Comparison of ENCODE assay signal across 1 cellular context in genomic region chr19:1490311-1491113, GRCh38.
TF ChIP-seq lines count a peak whose summit lies in the region.

PCSK4 (minus strand) TSS chr19:1490350; CDS start chr19:1490346, 4 bp downstream.

TF ChIP-seq in K562, 482 proteins besides CTCF, POLR2A, EP300 and RAD21 (continued from another document and continues in another):
- no peak for TF ChIP-seq ID3 (CRISPR knock-in tag; IDR thresholded peaks at IDR 0.05)
- no peak for TF ChIP-seq ID3 (tag; IDR thresholded peaks at IDR 0.05)
- peak; percentile 76 for TF ChIP-seq DPF2 (IDR thresholded peaks at IDR 0.05)
- TF ChIP-seq ZC3H11A (IDR thresholded peaks at IDR 0.05; ENCODE audit: low read depth, low read length): no peak
- TF ChIP-seq ZNF609 (CRISPR knock-in tag; IDR thresholded peaks at IDR 0.05; ENCODE audit: borderline replicate concordance): no peak
- TF ChIP-seq NONO (IDR thresholded peaks at IDR 0.05; ENCODE audit: low read depth in 2 of 2, low read length in 1 of 2): peak in 1 of 2 experiments; percentile 98; a peak in 2 of 4 replicates
- TF ChIP-seq BCL6 (CRISPR knock-in tag; IDR thresholded peaks at IDR 0.05): no peak
- no peak for TF ChIP-seq KLF16 (IDR thresholded peaks at IDR 0.05)
- no peak; the same call in 1 of the 2 replicates for TF ChIP-seq MGA (IDR thresholded peaks at IDR 0.05)
- peak; percentile 36 for TF ChIP-seq MEIS2 (IDR thresholded peaks at IDR 0.05; ENCODE audit: partially characterized antibody)
- no peak for TF ChIP-seq ZNF76 (CRISPR knock-in tag; IDR thresholded peaks at IDR 0.05; ENCODE audit: borderline replicate concordance)
- TF ChIP-seq NCOA6 (IDR thresholded peaks at IDR 0.05): no peak
- TF ChIP-seq MAZ (CRISPR knock-in tag; conservative IDR thresholded peaks at IDR 0.05 in 1 of 2, IDR thresholded peaks at IDR 0.05 in 1 of 2): peak; percentile 84 to 95
- no peak for TF ChIP-seq NELFE (IDR thresholded peaks at IDR 0.05; ENCODE audit: insufficient read depth, insufficient read length)
- TF ChIP-seq YY1 (IDR thresholded peaks at IDR 0.05; ENCODE audit: borderline replicate concordance in 1 of 3, control insufficient read depth in 1 of 3, extremely low read depth in 1 of 3, insufficient read depth in 3 of 3, insufficient read length in 1 of 3, insufficient replicate concordance in 2 of 3, low read depth in 1 of 3, low read length in 2 of 3): peak in 2 of 3 experiments; percentile 30 to 43
- no peak for TF ChIP-seq HOMEZ (CRISPR knock-in tag; IDR thresholded peaks at IDR 0.05)
- TF ChIP-seq SRSF1 (IDR thresholded peaks at IDR 0.05; ENCODE audit: low read depth, low read length): no peak
- TF ChIP-seq ZNF121 (CRISPR knock-in tag; conservative IDR thresholded peaks at IDR 0.05): no peak
- TF ChIP-seq SMC3 (conservative IDR thresholded peaks at IDR 0.05; ENCODE audit: insufficient read depth, low read depth, low read length): no peak
- no peak for TF ChIP-seq MAFF (IDR thresholded peaks at IDR 0.05; ENCODE audit: low read length)
- no peak for TF ChIP-seq TSC22D4 (tag; IDR thresholded peaks at IDR 0.05)
- no peak for TF ChIP-seq E2F5 (CRISPR knock-in tag; IDR thresholded peaks at IDR 0.05)
- no peak for TF ChIP-seq TAF7 (tag; IDR thresholded peaks at IDR 0.05)
- TF ChIP-seq PREB (CRISPR knock-in tag; IDR thresholded peaks at IDR 0.05): no peak
- TF ChIP-seq ILK (tag; IDR thresholded peaks at IDR 0.05; ENCODE audit: borderline replicate concordance, low read depth): no peak
- no peak for TF ChIP-seq CBX2 (IDR thresholded peaks at IDR 0.05; ENCODE audit: insufficient read depth, low read length, poor library complexity, severe bottlenecking)
- TF ChIP-seq SRF (CRISPR knock-in tag; IDR thresholded peaks at IDR 0.05): no peak
- peak; percentile 76 to 89 for TF ChIP-seq MNT (conservative IDR thresholded peaks at IDR 0.05)
- TF ChIP-seq U2AF1 (optimal IDR thresholded peaks at IDR 0.05; ENCODE audit: low read depth, low read length): no peak
- TF ChIP-seq ZFPM2 (CRISPR knock-in tag; IDR thresholded peaks at IDR 0.05): no peak
- TF ChIP-seq MYBL2 (IDR thresholded peaks at IDR 0.05; ENCODE audit: low read depth): no peak
- no peak for TF ChIP-seq MYBL2 (CRISPR knock-in tag; IDR thresholded peaks at IDR 0.05; ENCODE audit: borderline replicate concordance)
- no peak for TF ChIP-seq ZNF212 (CRISPR knock-in tag; IDR thresholded peaks at IDR 0.05)
- no peak for TF ChIP-seq CC2D1A (IDR thresholded peaks at IDR 0.05)
- TF ChIP-seq FOXK2 (conservative IDR thresholded peaks at IDR 0.05 in 1 of 2, IDR thresholded peaks at IDR 0.05 in 1 of 2; ENCODE audit: low read depth in 2 of 2): peak; percentile 72 to 98; a peak in 3 of 4 replicates
- TF ChIP-seq ZBTB26 (CRISPR knock-in tag; IDR thresholded peaks at IDR 0.05): no peak
- no peak for TF ChIP-seq ZNF184 (CRISPR knock-in tag; IDR thresholded peaks at IDR 0.05)
